In the genomic region with DNA sequence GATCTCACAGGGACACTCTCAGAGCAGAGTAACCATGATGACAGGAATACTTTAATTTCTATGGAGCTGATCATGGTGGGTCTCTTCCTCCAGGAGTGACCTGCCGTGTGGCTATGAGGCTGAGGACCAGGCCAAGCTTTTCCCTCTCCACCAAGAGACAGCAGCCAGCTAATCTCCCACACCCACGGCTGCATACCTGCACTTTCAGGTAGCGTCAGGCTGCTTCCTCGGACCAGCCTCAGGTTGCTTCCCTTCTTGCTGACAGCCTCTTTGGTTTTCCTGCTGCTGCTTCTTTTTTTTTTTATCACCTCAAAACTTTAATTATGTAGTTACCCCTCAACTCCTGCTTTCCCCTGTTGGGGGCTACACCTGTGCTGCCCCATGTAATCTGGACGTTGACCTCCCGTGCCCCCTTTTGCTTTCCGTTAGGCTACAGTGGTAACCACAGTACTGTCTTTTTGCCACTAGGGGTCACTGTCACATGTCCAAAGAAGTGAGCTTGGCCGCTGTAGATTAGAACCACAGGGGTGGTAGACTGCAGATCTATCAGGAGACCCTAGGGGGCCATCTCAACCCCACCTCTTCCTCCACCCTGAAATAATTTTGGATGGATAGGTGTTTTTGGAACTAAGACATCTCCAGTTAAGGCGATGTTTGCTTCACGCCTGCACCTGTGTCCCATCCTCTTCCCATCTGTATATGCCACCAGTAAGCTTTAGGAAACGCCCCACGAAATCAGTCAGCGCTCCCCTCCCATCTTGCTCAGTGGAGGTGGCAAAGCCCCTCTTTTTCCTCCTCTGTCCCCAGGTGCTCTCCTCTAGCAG, we compare ENCODE assay signal across 8 cellular contexts. TPM values are rescaled to one million over a fixed set of nuclear protein-coding genes. Genes with fewer than 3 reads are reported as not detected.
A peak's percentile ranks its signal among the peaks of the same experiment; 100 is the strongest.
DNase-seq lines count a peak whose midpoint lies in the region; ATAC-seq and TF ChIP-seq lines count a peak whose summit lies in the region.

No MANE protein-coding gene starts in this region.

- in situ Hi-C loops in KBM-7 (cut with MboI; ENCODE audit: low pct_unique_long_range_greater_than_20kb, low sequenced_read_pairs): no loop called here

- H3K9me3 ChIP-seq in OCI-LY7 (ENCODE audit: low read length) (no peaks in the 10 kb centered on the region), esophagus muscularis mucosa (no peaks in the 10 kb centered on the region)

- peak; percentile 100 for TF ChIP-seq CTCF in OCI-LY7 (conservative IDR thresholded peaks at IDR 0.05; ENCODE audit: low read length)
- TF ChIP-seq CTCF in esophagus muscularis mucosa (IDR thresholded peaks at IDR 0.05): peak; percentile 91 to 97 (median 94)
- peak; percentile 90 for TF ChIP-seq CTCF in natural killer cell (IDR thresholded peaks at IDR 0.05)

- no peak for TF ChIP-seq EP300 in esophagus muscularis mucosa (IDR thresholded peaks at IDR 0.05)

- H3K36me3 ChIP-seq in OCI-LY7 (ENCODE audit: insufficient read depth, low read length) (no peaks in the 10 kb centered on the region), esophagus muscularis mucosa (peaks cover 0 to 17% (median 4%) of the 10 kb centered on the region in 4 donors)

- H3K27me3 ChIP-seq in esophagus muscularis mucosa: peaks cover 0 to 6% (median 0%) of the 10 kb centered on the region in 4 donors

- POLR2A ChIA-PET in OCI-LY7 (lab: Charles Lee): interaction anchor here (0.5 to 0.8 kb wide), 3 partner anchors 15 to 47 kb away, joined by 3 to 8 read pairs (median 4); no protein-coding TSS in a partner anchor

- no peak overlapping the region for H3K4me3 Mint-ChIP-seq in natural killer cell
- no peak overlapping the region for H3K4me3 Mint-ChIP-seq in stimulated activated naive CD8-positive, alpha-beta T cell treated with anti-CD3 and anti-CD28 coated beads, Interleukin-15, amount 100 ng/mL, for 72 hours

- CTCF ChIA-PET in OCI-LY7 (lab: Charles Lee; ENCODE audit: unreplicated experiment): interaction anchor here (0.6 to 2.3 kb wide), 5 partner anchors 17 to 125 kb away, joined by 3 to 6 read pairs (median 3); no protein-coding TSS in a partner anchor

- no peaks in the 10 kb centered on the region for H3K9me2 ChIP-seq in OCI-LY7 (ENCODE audit: insufficient read depth, low read length)

- H3K27ac ChIP-seq in OCI-LY7 (ENCODE audit: low read depth, low read length, poor library complexity, severe bottlenecking): no peak overlapping the region
- H3K27ac ChIP-seq in esophagus muscularis mucosa (replicated peaks in 1 of 4): no peak overlapping the region

- intact Hi-C loops in OCI-LY7 (cut with micrococcal nuclease; ENCODE audit: unreplicated experiment): loop anchor here (1.0 to 2.0 kb wide), 4 partner anchors 32 to 159 kb away; partner anchors contain the start of genes B4GALNT1 and OS9
- intact Hi-C loops in esophagus muscularis mucosa (cut with DNase I): loop anchor here (1.0 to 5.0 kb wide), 2 partner anchors 38 to 109 kb away; partner anchors contain the start of gene OS9
- intact Hi-C loops in natural killer cell (cut with micrococcal nuclease): loop anchor here (1.0 to 2.0 kb wide), 4 partner anchors 38 to 322 kb away; partner anchors contain the start of gene B4GALNT1

- no peaks in the 10 kb centered on the region for H3K79me2 ChIP-seq in OCI-LY7 (ENCODE audit: insufficient read depth, low read depth, low read length)

- H3K4me1 Mint-ChIP-seq in natural killer cell: peaks cover 8 to 9% of the 10 kb centered on the region in 2 donors
- H3K4me1 Mint-ChIP-seq in stimulated activated naive CD8-positive, alpha-beta T cell treated with anti-CD3 and anti-CD28 coated beads, Interleukin-15, amount 100 ng/mL, for 72 hours: peaks cover 6% of the 10 kb centered on the region

- DNase-seq in EH (ENCODE audit: low read depth) (peak; percentile 81), KBM-7 (peak; percentile 85), OCI-LY7 (ENCODE audit: low spot score) (peak; percentile 94), activated T-cell treated with anti-CD3 and anti-CD28 coated beads for 1 hour (ENCODE audit: low read depth) (peak; percentile 32), esophagus muscularis mucosa (ENCODE audit: extremely low spot score) (no peak), natural killer cell (peak; percentile 45)
- peak; percentile 72 to 81 for DNase-seq in stimulated activated naive CD8-positive, alpha-beta T cell treated with anti-CD3 and anti-CD28 coated beads, Interleukin-15, amount 100 ng/mL, for 72 hours

- no peak overlapping the region for H3K4me2 ChIP-seq in OCI-LY7 (ENCODE audit: low read length)

- H3K4me3 ChIP-seq in OCI-LY7 (ENCODE audit: low read depth, low read length, poor library complexity, severe bottlenecking): no peak overlapping the region
- H3K4me3 ChIP-seq in esophagus muscularis mucosa: no peak overlapping the region

- no peaks in the 10 kb centered on the region for H3K9me3 Mint-ChIP-seq in natural killer cell
- no peaks in the 10 kb centered on the region for H3K9me3 Mint-ChIP-seq in stimulated activated naive CD8-positive, alpha-beta T cell treated with anti-CD3 and anti-CD28 coated beads, Interleukin-15, amount 100 ng/mL, for 72 hours

- TF ChIP-seq POLR2A in esophagus muscularis mucosa (IDR thresholded peaks at IDR 0.05; ENCODE audit: low read depth): no peak

- 49% methylated on average over 13 of the region's 13 CpGs for WGBS in esophagus muscularis mucosa

- peak overlapping the region in 1 of 2 donors; percentile 24 for H3K27ac Mint-ChIP-seq in natural killer cell
- no peak overlapping the region for H3K27ac Mint-ChIP-seq in stimulated activated naive CD8-positive, alpha-beta T cell treated with anti-CD3 and anti-CD28 coated beads, Interleukin-15, amount 100 ng/mL, for 72 hours

- H3K36me3 Mint-ChIP-seq in natural killer cell: peaks cover 6% of the 10 kb centered on the region

- H3K27me3 Mint-ChIP-seq in natural killer cell (ENCODE audit: low read depth in 2 of 2): peaks cover 13 to 20% of the 10 kb centered on the region in 2 donors
- no peaks in the 10 kb centered on the region for H3K27me3 Mint-ChIP-seq in stimulated activated naive CD8-positive, alpha-beta T cell treated with anti-CD3 and anti-CD28 coated beads, Interleukin-15, amount 100 ng/mL, for 72 hours

- H3K4me1 ChIP-seq in OCI-LY7 (ENCODE audit: insufficient read depth, low read length, poor library complexity, severe bottlenecking) (no peaks in the 10 kb centered on the region), esophagus muscularis mucosa (peaks cover 0 to 7% (median 2%) of the 10 kb centered on the region in 4 donors)

- ATAC-seq in GM21723 (IDR thresholded peaks at IDR 0.05; ENCODE audit: unreplicated experiment): peak; percentile 96
- peak; percentile 99 to 100 (median 100) for ATAC-seq in natural killer cell
- peak; percentile 99 for ATAC-seq in stimulated activated naive CD8-positive, alpha-beta T cell treated with anti-CD3 and anti-CD28 coated beads, Interleukin-15, amount 100 ng/mL, for 72 hours

- no peak overlapping the region for H2AFZ ChIP-seq in OCI-LY7 (ENCODE audit: low read length)

- no TSS peak for BruUV-seq in OCI-LY7 (replicated peaks; lab: Mats Ljungman, UMichigan)

- no peaks in the 10 kb centered on the region for H4K20me1 ChIP-seq in OCI-LY7 (ENCODE audit: insufficient read depth, low read length)

RNA-seq across cellular contexts. Expression of gene PIP4K2C, which starts 7.8 kb away (rescaled TPM):
- 9.0 and 14.5 TPM in 2 replicates for total RNA-seq in OCI-LY7 (2014; rRNA removed; shearing (Covaris generic))
- total RNA-seq in OCI-LY7 (2022) (14.8 and 15.9 TPM in 2 replicates), esophagus muscularis mucosa (10 to 100 TPM; 22.7 to 30.7 (median 29.0) TPM), natural killer cell (10 to 100 TPM; 41.0 to 62.9 (median 52.0) TPM)

RNA-seq across cellular contexts. Expression of gene DTX3, which starts 21.4 kb away (rescaled TPM):
- total RNA-seq in OCI-LY7 (2014; rRNA removed; shearing (Covaris generic)): not detected in 2 replicates
- total RNA-seq in OCI-LY7 (2022): 0.11 TPM in 1 of 2 replicates, not detected in the other
- total RNA-seq in esophagus muscularis mucosa: 10 to 100 TPM; 39.0 to 68.6 (median 46.8) TPM
- total RNA-seq in natural killer cell: 10 to 100 TPM; 65.1 to 81.1 (median 77.0) TPM

RNA-seq across cellular contexts. Expression of gene ARHGEF25, which starts 28.0 kb away (rescaled TPM):
- total RNA-seq in OCI-LY7 (2014; rRNA removed; shearing (Covaris generic)): not detected in 2 replicates
- total RNA-seq in OCI-LY7 (2022) (not detected in 2 replicates), esophagus muscularis mucosa (100 to 1,000 TPM in 3 of 4 donors, 10 to 100 TPM in 1; 77.7 to 133 (median 111) TPM), natural killer cell (1 to 10 TPM; 3.1 to 6.5 (median 5.1) TPM)

RNA-seq across cellular contexts. Expression of gene KIF5A, which starts 33.4 kb away (rescaled TPM):
- total RNA-seq in OCI-LY7 (2014; rRNA removed; shearing (Covaris generic)): 0.09 and 0.10 TPM in 2 replicates
- total RNA-seq in OCI-LY7 (2022) (1.2 and 1.6 TPM in 2 replicates), esophagus muscularis mucosa (1 to 10 TPM; 2.1 to 3.2 (median 2.4) TPM), natural killer cell (under 1 TPM; 0.09 to 0.40 (median 0.16) TPM)

RNA-seq across cellular contexts. Expression of gene DCTN2, which starts 36.2 kb away (rescaled TPM):
- 61.8 and 68.4 TPM in 2 replicates for total RNA-seq in OCI-LY7 (2014; rRNA removed; shearing (Covaris generic))
- total RNA-seq in OCI-LY7 (2022) (97.2 and 98.9 TPM in 2 replicates), esophagus muscularis mucosa (100 to 1,000 TPM; 161 to 243 (median 202) TPM), natural killer cell (10 to 100 TPM; 65.5 to 76.5 (median 71.8) TPM)

Comparison
In these comparisons a context has a peak if more than half of its experiments do, and no peak if none do; other contexts are left out.
1. RNA of gene DTX3, which starts 21.4 kb away (total RNA-seq): 65.1 to 81.1 TPM in natural killer cell and 39.0 to 68.6 TPM in esophagus muscularis mucosa; 0.11 TPM in OCI-LY7; every median in the first group is over 10 times any median in the second.
2. RNA of gene ARHGEF25, which starts 28.0 kb away (total RNA-seq): 77.7 to 133 TPM in esophagus muscularis mucosa; 3.1 to 6.5 TPM in natural killer cell and not detected in OCI-LY7; every median in the first group is over 10 times any median in the second.
3. Peak in every context shown above with its lines, with median percentiles within 50 percentile points of each other: ATAC-seq and CTCF ChIP-seq.